ENCODE assay signal across 22 cellular contexts in genomic region chr21:37062592-37062933, GRCh38. TPM values are rescaled to one million over a fixed set of nuclear protein-coding genes. Genes with fewer than 3 reads are reported as not detected.
DNase-seq lines count a peak whose midpoint lies in the region; ATAC-seq, FAIRE-seq and TF ChIP-seq lines count a peak whose summit lies in the region.
"Had no signal": no experiment of that assay in that cellular context is flagged by ENCODE, and none has a peak within 500 bp of the region (broad histone marks: within the 10 kb centered on the region; RNA-seq: fewer than 3 reads in every experiment).

No MANE protein-coding gene starts in this region.

- peaks cover 29% of the 10 kb centered on the region for H3K4me1 ChIP-seq in ACC112 (ENCODE audit: control insufficient read depth, insufficient read depth, low read length, unreplicated experiment)
- H3K4me1 ChIP-seq in IMR-90 (ENCODE audit: control insufficient read depth, insufficient read depth, low read length) = peaks cover 17% of the 10 kb centered on the region
- H3K4me1 ChIP-seq in K562 (replicated peaks in 1 of 2; ENCODE audit: control insufficient read depth in 2 of 2, insufficient read depth in 2 of 2, low read length in 2 of 2) = no peaks in the 10 kb centered on the region; a peak in 1 of 5 replicates
- H3K4me1 ChIP-seq in neural progenitor cell = peaks cover 52% of the 10 kb centered on the region
- H3K4me1 ChIP-seq: Peyer's patch had no signal

- dilution Hi-C loops in IMR-90 (cut with HindIII; ENCODE audit: low sequenced_read_pairs, unreplicated experiment) = no loop called here

- H3K36me3 ChIP-seq in ACC112 (ENCODE audit: insufficient read depth, low read length) (peaks cover 9% of the 10 kb centered on the region), IMR-90 (ENCODE audit: control insufficient read depth, insufficient read depth, low read length) (no peaks in the 10 kb centered on the region), K562 (ENCODE audit: control insufficient read depth, insufficient read depth, low read length) (peaks cover 4% of the 10 kb centered on the region; the same call in 1 of the 3 replicates), neural progenitor cell (no peaks in the 10 kb centered on the region)
- H3K36me3 ChIP-seq: Peyer's patch had no signal

- H2BK15ac ChIP-seq in IMR-90 (ENCODE audit: low read depth, low read length) = no peak overlapping the region

- TF ChIP-seq EP300 in K562 (IDR thresholded peaks at IDR 0.05; ENCODE audit: low read length) = no peak

- peaks cover 71% of the 10 kb centered on the region for H3K4me1 Mint-ChIP-seq in neural progenitor cell
- peaks cover 38% of the 10 kb centered on the region for H3K4me1 Mint-ChIP-seq in HFFc6 (ENCODE audit: low read depth)
- H3K4me1 Mint-ChIP-seq in activated CD4-positive, alpha-beta T cell treated with anti-CD3 and anti-CD28 coated beads, Interleukin-2, amount 10 ng/mL, durations not matched to agents 7 days and 5 days = peaks cover 4% of the 10 kb centered on the region

- peaks cover 4% of the 10 kb centered on the region; the same call in 1 of the 2 replicates for H4K20me1 ChIP-seq in IMR-90 (ENCODE audit: insufficient read depth, low read length)
- H4K20me1 ChIP-seq in K562 (replicated peaks; ENCODE audit: control insufficient read depth, insufficient read depth, low read length) = no peaks in the 10 kb centered on the region
- H4K20me1 ChIP-seq in neural progenitor cell (ENCODE audit: low read depth) = no peaks in the 10 kb centered on the region

- H2AFZ ChIP-seq in ACC112 (ENCODE audit: low read length, unreplicated experiment) (no peak overlapping the region), IMR-90 (replicated peaks; ENCODE audit: low read length, poor library complexity) (no peak overlapping the region), K562 (ENCODE audit: low read depth, low read length) (no peak overlapping the region), neural progenitor cell (replicated peaks) (no peak overlapping the region)
- H2AFZ ChIP-seq: GM23248 had no signal

- TF ChIP-seq POLR2A in IMR-90 (IDR thresholded peaks at IDR 0.05; ENCODE audit: low read depth, low read length) (no peak), K562 (conservative IDR thresholded peaks at IDR 0.05) (no peak)

- H3K56ac ChIP-seq in IMR-90 (ENCODE audit: extremely low read depth, insufficient read depth, low read length) = no peak overlapping the region

- H3K9me1 ChIP-seq in IMR-90 (ENCODE audit: insufficient read depth, low read length) = peaks cover 19% of the 10 kb centered on the region
- H3K9me1 ChIP-seq in K562 (ENCODE audit: control insufficient read depth, insufficient read depth, low read length) = no peaks in the 10 kb centered on the region

- no peak overlapping the region for H4K91ac ChIP-seq in IMR-90 (ENCODE audit: insufficient read depth, low read depth, low read length)

- intact Hi-C loops in IMR-90 (cut with micrococcal nuclease) = no loop called here
- intact Hi-C loops in K562 (cut with micrococcal nuclease) = no loop called here

- no peaks in the 10 kb centered on the region for H3K27me3 ChIP-seq in ACC112 (ENCODE audit: insufficient read depth, low read length)
- H3K27me3 ChIP-seq in IMR-90 (ENCODE audit: control insufficient read depth, insufficient read depth, low read length) = no peaks in the 10 kb centered on the region
- H3K27me3 ChIP-seq in K562 (ENCODE audit: control insufficient read depth in 2 of 2, insufficient read depth in 2 of 2, low read length in 2 of 2) = no peaks in the 10 kb centered on the region
- H3K27me3 ChIP-seq in neural progenitor cell = no peaks in the 10 kb centered on the region
- H3K27me3 ChIP-seq: Peyer's patch had no signal

- H2AK5ac ChIP-seq in IMR-90 (ENCODE audit: low read depth, low read length) = 0 out of 2 replicates have a peak overlapping the region, but pooled peaks have one; percentile 29

- peaks cover 0 to 4% of the 10 kb centered on the region in 2 experiments; a peak in 1 of 4 replicates for H3K79me1 ChIP-seq in IMR-90 (ENCODE audit: low read depth in 1 of 2, low read length in 2 of 2)

- H3K23ac ChIP-seq in IMR-90 (ENCODE audit: low read depth, low read length) = no peak overlapping the region

- in situ Hi-C loops in IMR-90 (cut with MboI; ENCODE audit: low sequenced_read_pairs) = no loop called here
- in situ Hi-C loops in K562 (cut with MboI) = no loop called here

- H3K27me3 Mint-ChIP-seq in neural progenitor cell (ENCODE audit: insufficient read depth, low read depth) = peaks cover 7% of the 10 kb centered on the region
- H3K27me3 Mint-ChIP-seq in HFFc6 (ENCODE audit: insufficient read depth) = peaks cover 2% of the 10 kb centered on the region; the same call in 1 of the 2 replicates
- no peaks in the 10 kb centered on the region for H3K27me3 Mint-ChIP-seq in activated CD4-positive, alpha-beta T cell treated with anti-CD3 and anti-CD28 coated beads, Interleukin-2, amount 10 ng/mL, durations not matched to agents 7 days and 5 days
- H3K27me3 Mint-ChIP-seq: IgD-negative memory B cell had no signal

- 0 out of 2 replicates have a peak overlapping the region, but pooled peaks have one; percentile 24 for H2BK20ac ChIP-seq in IMR-90 (ENCODE audit: low read depth, low read length)

- no peak for DNase-seq in IMR-90
- DNase-seq in K562 (ENCODE audit: extremely low read depth in 1 of 4, low spot score in 3 of 4) = no peak
- no peak for DNase-seq in neural progenitor cell (ENCODE audit: low spot score)
- DNase-seq in HFFc6 = no peak
- DNase-seq in NCI-H69 (lab: John Stamatoyannopoulos, UW) = no peak
- no peak for DNase-seq in activated CD4-positive, alpha-beta T cell treated with anti-CD3 and anti-CD28 coated beads, Interleukin-2, amount 10 ng/mL, durations not matched to agents 7 days and 5 days
- DNase-seq: CD4-positive, CD25-positive, alpha-beta regulatory T cell; H9; Kasumi-1; NCI-H1694; NCI-H2081; NCI-H446; NCI-H526; Peyer's patch; T-helper 1 cell had no signal

- H3K4me2 ChIP-seq in IMR-90 (ENCODE audit: low read depth, low read length) (no peak overlapping the region), K562 (ENCODE audit: insufficient read depth, low read length) (no peak overlapping the region), neural progenitor cell (no peak overlapping the region)

- no peak overlapping the region for H4K8ac ChIP-seq in IMR-90 (ENCODE audit: low read depth in 2 of 2, low read length in 2 of 2)

- H3K4me3 Mint-ChIP-seq in neural progenitor cell (no peak overlapping the region), HFFc6 (no peak overlapping the region)
- no peak overlapping the region for H3K4me3 Mint-ChIP-seq in activated CD4-positive, alpha-beta T cell treated with anti-CD3 and anti-CD28 coated beads, Interleukin-2, amount 10 ng/mL, durations not matched to agents 7 days and 5 days
- H3K4me3 Mint-ChIP-seq: CD4-positive, CD25-positive, alpha-beta regulatory T cell; H9; IgD-negative memory B cell had no signal

- TF ChIP-seq CTCF in IMR-90 (conservative IDR thresholded peaks at IDR 0.05; ENCODE audit: low read depth, low read length) = no peak
- TF ChIP-seq CTCF in K562 (IDR thresholded peaks at IDR 0.05 in 2 of 3, conservative IDR thresholded peaks at IDR 0.05 in 1 of 3; ENCODE audit: insufficient read depth in 2 of 3, low read depth in 1 of 3, low read length in 3 of 3) = no peak
- no peak for TF ChIP-seq CTCF in neural progenitor cell (IDR thresholded peaks at IDR 0.05)
- no peak for TF ChIP-seq CTCF in HFFc6 (IDR thresholded peaks at IDR 0.05)

- no peak overlapping the region for H2BK120ac ChIP-seq in IMR-90 (ENCODE audit: low read depth, low read length)

- no peak overlapping the region for H3K4ac ChIP-seq in IMR-90 (ENCODE audit: low read depth, low read length)

- H3K4me3 ChIP-seq in ACC112 (ENCODE audit: low read depth, low read length) (no peak overlapping the region), IMR-90 (ENCODE audit: insufficient read depth, low read depth, low read length) (no peak overlapping the region), K562 (no peak overlapping the region), neural progenitor cell (no peak overlapping the region)
- H3K4me3 ChIP-seq: GM12878, GM23248, Peyer's patch had no signal

- H2BK5ac ChIP-seq in IMR-90 (ENCODE audit: low read depth, low read length, poor library complexity, severe bottlenecking) = no peak overlapping the region

- CTCF ChIA-PET in IMR-90 (lab: Yijun Ruan, JAX) = no interaction called here
- CTCF ChIA-PET in K562 (lab: Yijun Ruan, JAX; ENCODE audit: low intra/inter-chr PET ratio) = no interaction called here
- CTCF ChIA-PET in activated CD4-positive, alpha-beta T cell treated with anti-CD3 and anti-CD28 coated beads, Interleukin-2, amount 10 ng/mL, durations not matched to agents 7 days and 5 days (lab: Charles Lee) = no interaction called here

- H3K9me3 ChIP-seq in IMR-90 (ENCODE audit: control insufficient read depth, insufficient read depth, low read length) (no peaks in the 10 kb centered on the region), K562 (replicated peaks; ENCODE audit: control insufficient read depth, insufficient read depth, low read depth, low read length) (no peaks in the 10 kb centered on the region), neural progenitor cell (ENCODE audit: low read depth) (no peaks in the 10 kb centered on the region)
- H3K9me3 ChIP-seq: Peyer's patch had no signal

- H3K18ac ChIP-seq in IMR-90 (ENCODE audit: low read depth, low read length) = no peak overlapping the region

- H3K9me3 Mint-ChIP-seq in neural progenitor cell (no peaks in the 10 kb centered on the region), HFFc6 (no peaks in the 10 kb centered on the region)
- no peaks in the 10 kb centered on the region for H3K9me3 Mint-ChIP-seq in activated CD4-positive, alpha-beta T cell treated with anti-CD3 and anti-CD28 coated beads, Interleukin-2, amount 10 ng/mL, durations not matched to agents 7 days and 5 days
- H3K9me3 Mint-ChIP-seq: CD4-positive, CD25-positive, alpha-beta regulatory T cell; H9; IgD-negative memory B cell had no signal

- TF ChIP-seq RAD21 in IMR-90 (IDR thresholded peaks at IDR 0.05; ENCODE audit: low read length) = no peak
- no peak for TF ChIP-seq RAD21 in K562 (CRISPR knock-in tag; conservative IDR thresholded peaks at IDR 0.05 in 1 of 2, IDR thresholded peaks at IDR 0.05 in 1 of 2)

- 91% methylated on average over 5 of the region's 6 CpGs; no CpG with 5 or more reads in 1 of the 2 experiments for WGBS in IMR-90 (ENCODE audit: extremely low coverage in 2 of 2, insufficient read length in 1 of 2), 2 experiments
- 38% methylated on average over 6 of the region's 6 CpGs for WGBS in K562 (ENCODE audit: insufficient coverage, low coverage, missing lambda C conversion rate)

- POLR2A ChIA-PET in IMR-90 (lab: Charles Lee; ENCODE audit: unreplicated experiment) = no interaction called here
- POLR2A ChIA-PET in K562 (lab: Yijun Ruan, JAX) = interaction anchor here (0.6 kb wide), 1 partner anchor 44 kb away, joined by 3 read pairs; no protein-coding TSS in a partner anchor
- POLR2A ChIA-PET in activated CD4-positive, alpha-beta T cell treated with anti-CD3 and anti-CD28 coated beads, Interleukin-2, amount 10 ng/mL, durations not matched to agents 7 days and 5 days (lab: Charles Lee) = no interaction called here

- ATAC-seq in IMR-90 (ENCODE audit: low read depth) (no peak), K562 (no peak), GM21619 (IDR thresholded peaks at IDR 0.05; ENCODE audit: unreplicated experiment) (no peak)

- H2AK9ac ChIP-seq in IMR-90 (replicated peaks; ENCODE audit: low read depth, low read length, poor library complexity) = no peak overlapping the region

- H3K27ac ChIP-seq in ACC112 (ENCODE audit: low read depth, low read length) = peak overlapping the region; percentile 83; the same call in 1 of the 2 replicates
- no peak overlapping the region for H3K27ac ChIP-seq in IMR-90 (ENCODE audit: insufficient read depth, low read length)
- no peak overlapping the region for H3K27ac ChIP-seq in K562 (ENCODE audit: extremely low read depth, low read depth, low read length)
- H3K27ac ChIP-seq in neural progenitor cell = no peak overlapping the region
- H3K27ac ChIP-seq: GM23248, Peyer's patch had no signal

- H3K9ac ChIP-seq in IMR-90 (ENCODE audit: low read depth, low read length) (no peak overlapping the region), K562 (ENCODE audit: insufficient read depth in 1 of 2, low read depth in 2 of 2, low read length in 2 of 2) (no peak overlapping the region), neural progenitor cell (no peak overlapping the region)
- H3K9ac ChIP-seq: GM23248 had no signal

- H3K79me2 ChIP-seq in ACC112 (ENCODE audit: control insufficient read depth, insufficient read depth, low read length, unreplicated experiment) = no peaks in the 10 kb centered on the region
- H3K79me2 ChIP-seq in K562 (ENCODE audit: control insufficient read depth, insufficient read depth, low read length) = no peaks in the 10 kb centered on the region
- H3K79me2 ChIP-seq in neural progenitor cell (ENCODE audit: low read depth) = no peaks in the 10 kb centered on the region

- FAIRE-seq in K562 (lab: Jason Lieb, UNC) = no peak
- FAIRE-seq: GM12878, HTR-8/SVneo had no signal

- H4K5ac ChIP-seq in IMR-90 (ENCODE audit: low read depth, low read length) = no peak overlapping the region

- BruUV-seq in IMR-90 (replicated peaks; lab: Mats Ljungman, UMichigan) (no TSS peak), K562 (replicated peaks; lab: Mats Ljungman, UMichigan) (no TSS peak)

- H3K36me3 Mint-ChIP-seq in neural progenitor cell (peaks cover 5% of the 10 kb centered on the region), HFFc6 (ENCODE audit: low read depth) (peaks cover 14% of the 10 kb centered on the region; the same call in 1 of the 2 replicates)
- H3K36me3 Mint-ChIP-seq in activated CD4-positive, alpha-beta T cell treated with anti-CD3 and anti-CD28 coated beads, Interleukin-2, amount 10 ng/mL, durations not matched to agents 7 days and 5 days (ENCODE audit: low read depth) = peaks cover 9% of the 10 kb centered on the region

- H3K27ac Mint-ChIP-seq in neural progenitor cell = peak overlapping the region; percentile 54
- no peak overlapping the region for H3K27ac Mint-ChIP-seq in HFFc6
- H3K27ac Mint-ChIP-seq in activated CD4-positive, alpha-beta T cell treated with anti-CD3 and anti-CD28 coated beads, Interleukin-2, amount 10 ng/mL, durations not matched to agents 7 days and 5 days = no peak overlapping the region
- H3K27ac Mint-ChIP-seq: H9 had no signal

- H3K14ac ChIP-seq in IMR-90 (replicated peaks; ENCODE audit: low read depth, low read length) = no peak overlapping the region

- H3F3A ChIP-seq in neural progenitor cell (ENCODE audit: low read depth) = peaks cover 25% of the 10 kb centered on the region

RNA-seq across cellular contexts. Expression of gene PIGP, which starts 10.3 kb away (rescaled TPM):
- total RNA-seq in IMR-90 (2012; rRNA removed) (4.1 and 5.6 TPM in 2 replicates), K562 (2014; rRNA removed) (18.3 and 23.3 TPM in 2 replicates), K562 (2014; rRNA removed; fragmentation: Illumina TruSeq; extraction: Trizol) (33.9 and 41.4 TPM in 2 replicates), K562 (2015; rRNA removed; fragmentation: Illumina TruSeq; extraction: Trizol) (28.6 and 35.6 TPM in 2 replicates), K562 (2021) (26.3 and 33.2 TPM in 2 replicates), neural progenitor cell (ENCODE audit: low replicate concordance) (10.1 and 25.8 TPM in 2 replicates)
- polyA plus RNA-seq in IMR-90 (2012; rRNA removed) (11.0 and 15.4 TPM in 2 replicates), K562 (2011; rRNA removed) (61.5 and 72.1 TPM in 2 replicates), K562 (2014; fragmentation: Illumina TruSeq; extraction: Trizol) (40.8 and 50.0 TPM in 2 replicates), K562 (2014; fragmentation: Nextera tagmentation; extraction: Ambion mirVana) (100 to 1,000 TPM; 108 to 122 TPM), K562 (2014; rRNA removed) (25.7 and 36.0 TPM in 2 replicates)
- polyA plus RNA-seq in IMR-90 (2012; cell fraction: cytosol; rRNA removed) = 3.0 and 3.6 TPM in 2 replicates
- polyA plus RNA-seq in IMR-90 (2012; cell fraction: nucleus; rRNA removed; ENCODE audit: low replicate concordance) = 4.1 and 6.8 TPM in 2 replicates
- total RNA-seq in K562 (2011; cell fraction: chromatin; rRNA removed; ENCODE audit: low replicate concordance) = 14.7 and 23.3 TPM in 2 replicates
- total RNA-seq in K562 (2011; cell fraction: nucleolus; rRNA removed) = 11.3 and 13.5 TPM in 2 replicates
- 22.6 and 23.7 TPM in 2 replicates for total RNA-seq in K562 (2011; cell fraction: nucleoplasm; rRNA removed)
- 19.3 and 44.8 TPM in 2 replicates for polyA plus RNA-seq in K562 (2011; cell fraction: cytosol; rRNA removed)
- polyA plus RNA-seq in K562 (2011; cell fraction: nucleus; rRNA removed) = 16.6 and 25.9 TPM in 2 replicates
- 35.4 and 65.1 TPM in 2 replicates for polyA plus RNA-seq in K562 (2012)
- polyA minus RNA-seq in K562 (2011; rRNA and poly(A)+ RNA removed) = 20.4 and 27.9 TPM in 2 replicates
- 6.1 and 13.9 TPM in 2 replicates for polyA minus RNA-seq in K562 (2011; cell fraction: cytosol; rRNA and poly(A)+ RNA removed)
- 9.2 and 12.9 TPM in 2 replicates for polyA minus RNA-seq in K562 (2011; cell fraction: nucleus; rRNA and poly(A)+ RNA removed)
- total RNA-seq in HFFc6 (2021; fragmentation: NEBNext Ultra II Directional; extraction: Animal tissue kit (Norgen Biotek cat#: 25700)) = 10 to 100 TPM; 24.8 to 33.8 (median 31.1) TPM
- total RNA-seq in activated CD4-positive, alpha-beta T cell treated with anti-CD3 and anti-CD28 coated beads, Interleukin-2, amount 10 ng/mL, durations not matched to agents 7 days and 5 days = 10 to 100 TPM; 13.5 to 21.7 TPM

RNA-seq across cellular contexts. Expression of gene TTC3, which starts 10.5 kb away (rescaled TPM):
- total RNA-seq in IMR-90 (2012; rRNA removed) (293 and 332 TPM in 2 replicates), K562 (2014; rRNA removed) (92.0 and 120 TPM in 2 replicates), K562 (2014; rRNA removed; fragmentation: Illumina TruSeq; extraction: Trizol) (76.9 and 79.7 TPM in 2 replicates), K562 (2015; rRNA removed; fragmentation: Illumina TruSeq; extraction: Trizol) (78.7 and 84.1 TPM in 2 replicates), K562 (2021) (70.2 and 72.3 TPM in 2 replicates), neural progenitor cell (ENCODE audit: low replicate concordance) (116 and 135 TPM in 2 replicates)
- polyA plus RNA-seq in IMR-90 (2012; rRNA removed) (87.8 and 96.7 TPM in 2 replicates), K562 (2011; rRNA removed) (50.9 and 55.2 TPM in 2 replicates), K562 (2014; fragmentation: Illumina TruSeq; extraction: Trizol) (55.2 and 59.5 TPM in 2 replicates), K562 (2014; fragmentation: Nextera tagmentation; extraction: Ambion mirVana) (10 to 100 TPM; 17.5 to 20.2 TPM), K562 (2014; rRNA removed) (43.8 and 45.5 TPM in 2 replicates)
- 32.2 and 56.2 TPM in 2 replicates for polyA plus RNA-seq in IMR-90 (2012; cell fraction: cytosol; rRNA removed)
- 132 and 279 TPM in 2 replicates for polyA plus RNA-seq in IMR-90 (2012; cell fraction: nucleus; rRNA removed; ENCODE audit: low replicate concordance)
- 68.3 and 340 TPM in 2 replicates for total RNA-seq in K562 (2011; cell fraction: chromatin; rRNA removed; ENCODE audit: low replicate concordance)
- total RNA-seq in K562 (2011; cell fraction: nucleolus; rRNA removed) = 36.7 and 62.0 TPM in 2 replicates
- total RNA-seq in K562 (2011; cell fraction: nucleoplasm; rRNA removed) = 111 and 148 TPM in 2 replicates
- polyA plus RNA-seq in K562 (2011; cell fraction: cytosol; rRNA removed) = 23.6 and 27.3 TPM in 2 replicates
- 76.0 and 95.6 TPM in 2 replicates for polyA plus RNA-seq in K562 (2011; cell fraction: nucleus; rRNA removed)
- 39.0 and 63.6 TPM in 2 replicates for polyA plus RNA-seq in K562 (2012)
- polyA minus RNA-seq in K562 (2011; rRNA and poly(A)+ RNA removed) = 113 and 162 TPM in 2 replicates
- 61.4 and 64.4 TPM in 2 replicates for polyA minus RNA-seq in K562 (2011; cell fraction: cytosol; rRNA and poly(A)+ RNA removed)
- 81.3 and 164 TPM in 2 replicates for polyA minus RNA-seq in K562 (2011; cell fraction: nucleus; rRNA and poly(A)+ RNA removed)
- total RNA-seq in HFFc6 (2021; fragmentation: NEBNext Ultra II Directional; extraction: Animal tissue kit (Norgen Biotek cat#: 25700)) = 100 to 1,000 TPM; 123 to 173 (median 134) TPM
- total RNA-seq in activated CD4-positive, alpha-beta T cell treated with anti-CD3 and anti-CD28 coated beads, Interleukin-2, amount 10 ng/mL, durations not matched to agents 7 days and 5 days = 10 to 100 TPM; 49.4 to 52.5 TPM

RNA-seq across cellular contexts. Expression of gene RIPPLY3, which starts 56.1 kb away (rescaled TPM):
- total RNA-seq in IMR-90 (2012; rRNA removed) (not detected in 2 replicates), K562 (2014; rRNA removed) (not detected in 2 replicates), K562 (2014; rRNA removed; fragmentation: Illumina TruSeq; extraction: Trizol) (not detected in 2 replicates), K562 (2015; rRNA removed; fragmentation: Illumina TruSeq; extraction: Trizol) (not detected in 2 replicates), K562 (2021) (not detected in 2 replicates), neural progenitor cell (ENCODE audit: low replicate concordance) (2.8 and 4.3 TPM in 2 replicates)
- polyA plus RNA-seq in IMR-90 (2012; rRNA removed) (0.07 and 0.10 TPM in 2 replicates), K562 (2011; rRNA removed) (not detected in 2 replicates), K562 (2014; fragmentation: Illumina TruSeq; extraction: Trizol) (not detected in 2 replicates), K562 (2014; fragmentation: Nextera tagmentation; extraction: Ambion mirVana) (not detected), K562 (2014; rRNA removed) (not detected in 2 replicates)
- polyA plus RNA-seq in IMR-90 (2012; cell fraction: cytosol; rRNA removed) = 0.03 and 0.05 TPM in 2 replicates
- 0.04 TPM in 1 of 2 replicates, not detected in the other for polyA plus RNA-seq in IMR-90 (2012; cell fraction: nucleus; rRNA removed; ENCODE audit: low replicate concordance)
- total RNA-seq in K562 (2011; cell fraction: chromatin; rRNA removed; ENCODE audit: low replicate concordance) = not detected in 2 replicates
- total RNA-seq in K562 (2011; cell fraction: nucleolus; rRNA removed) = not detected in 2 replicates
- not detected in 2 replicates for total RNA-seq in K562 (2011; cell fraction: nucleoplasm; rRNA removed)
- polyA plus RNA-seq in K562 (2011; cell fraction: cytosol; rRNA removed) = not detected in 2 replicates
- polyA plus RNA-seq in K562 (2011; cell fraction: nucleus; rRNA removed) = not detected in 2 replicates
- not detected in 2 replicates for polyA plus RNA-seq in K562 (2012)
- not detected in 2 replicates for polyA minus RNA-seq in K562 (2011; rRNA and poly(A)+ RNA removed)
- not detected in 2 replicates for polyA minus RNA-seq in K562 (2011; cell fraction: cytosol; rRNA and poly(A)+ RNA removed)
- polyA minus RNA-seq in K562 (2011; cell fraction: nucleus; rRNA and poly(A)+ RNA removed) = not detected in 2 replicates
- total RNA-seq in HFFc6 (2021; fragmentation: NEBNext Ultra II Directional; extraction: Animal tissue kit (Norgen Biotek cat#: 25700)) = not detected
- total RNA-seq in activated CD4-positive, alpha-beta T cell treated with anti-CD3 and anti-CD28 coated beads, Interleukin-2, amount 10 ng/mL, durations not matched to agents 7 days and 5 days = under 1 TPM in 1 of 2 experiments, not detected in 1; 0.17 TPM
- total RNA-seq: CD4-positive, CD25-positive, alpha-beta regulatory T cell; GM12878; GM23248; MCF 10A had no signal
- polyA plus RNA-seq: CD4-positive, CD25-positive, alpha-beta regulatory T cell; GM12878; GM23248; IgD-negative memory B cell had no signal
